Comparison of ENCODE assay signal across 6 cellular contexts in the genomic region with DNA sequence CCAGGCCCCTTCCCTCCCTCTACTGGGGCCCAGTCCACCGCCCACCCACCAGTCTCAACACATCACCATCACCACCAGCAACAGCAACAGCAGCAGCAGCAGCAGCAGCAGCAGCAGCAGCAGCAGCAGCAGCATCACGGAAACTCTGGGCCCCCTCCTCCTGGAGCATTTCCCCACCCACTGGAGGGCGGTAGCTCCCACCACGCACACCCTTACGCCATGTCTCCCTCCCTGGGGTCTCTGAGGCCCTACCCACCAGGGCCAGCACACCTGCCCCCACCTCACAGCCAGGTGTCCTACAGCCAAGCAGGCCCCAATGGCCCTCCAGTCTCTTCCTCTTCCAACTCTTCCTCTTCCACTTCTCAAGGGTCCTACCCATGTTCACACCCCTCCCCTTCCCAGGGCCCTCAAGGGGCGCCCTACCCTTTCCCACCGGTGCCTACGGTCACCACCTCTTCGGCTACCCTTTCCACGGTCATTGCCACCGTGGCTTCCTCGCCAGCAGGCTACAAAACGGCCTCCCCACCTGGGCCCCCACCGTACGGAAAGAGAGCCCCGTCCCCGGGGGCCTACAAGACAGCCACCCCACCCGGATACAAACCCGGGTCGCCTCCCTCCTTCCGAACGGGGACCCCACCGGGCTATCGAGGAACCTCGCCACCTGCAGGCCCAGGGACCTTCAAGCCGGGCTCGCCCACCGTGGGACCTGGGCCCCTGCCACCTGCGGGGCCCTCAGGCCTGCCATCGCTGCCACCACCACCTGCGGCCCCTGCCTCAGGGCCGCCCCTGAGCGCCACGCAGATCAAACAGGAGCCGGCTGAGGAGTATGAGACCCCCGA.
DNase-seq lines count a peak whose midpoint lies in the region; ATAC-seq lines count a peak whose summit lies in the region.

No MANE protein-coding gene starts in this region.

- H3K27me3 Mint-ChIP-seq in effector memory CD8-positive, alpha-beta T cell, result no peaks in the 10 kb centered on the region

- H3K4me1 Mint-ChIP-seq in effector memory CD8-positive, alpha-beta T cell (ENCODE audit: low read depth in 2 of 2), result peaks cover 19 to 24% of the 10 kb centered on the region in 2 donors

- peaks cover 93% of the 10 kb centered on the region for H3K36me3 ChIP-seq in NT2/D1 (ENCODE audit: insufficient read depth, insufficient read length, low read length)

- H3K36me3 Mint-ChIP-seq in effector memory CD8-positive, alpha-beta T cell (ENCODE audit: insufficient read depth), result peaks cover 20% of the 10 kb centered on the region

- no peaks in the 10 kb centered on the region for H3K9me3 ChIP-seq in NT2/D1 (ENCODE audit: insufficient read depth, low read length)

- H3K27ac Mint-ChIP-seq in effector memory CD8-positive, alpha-beta T cell, result peak overlapping the region; percentile 95 to 98

- peak; percentile 12 for ATAC-seq in GM18868 (IDR thresholded peaks at IDR 0.05; ENCODE audit: unreplicated experiment)
- peak; percentile 2 for ATAC-seq in effector memory CD8-positive, alpha-beta T cell (replicated peaks)
- ATAC-seq in HG03139 (IDR thresholded peaks at IDR 0.05; ENCODE audit: unreplicated experiment), result no peak

- H3K4me3 Mint-ChIP-seq in effector memory CD8-positive, alpha-beta T cell, result peak overlapping the region; percentile 78 to 80

- H3K4me3 ChIP-seq in NT2/D1 (ENCODE audit: insufficient read length, low read depth), result peak overlapping the region; percentile 73
- H3K4me3 ChIP-seq in skeletal muscle cell (ENCODE audit: low read depth, low read length), result peak overlapping the region; percentile 59

- H3K9me3 Mint-ChIP-seq in effector memory CD8-positive, alpha-beta T cell, result no peaks in the 10 kb centered on the region

- peaks cover 25% of the 10 kb centered on the region for H3K4me1 ChIP-seq in NT2/D1 (ENCODE audit: insufficient read depth, insufficient read length)

- no peak for DNase-seq in NT2/D1 (ENCODE audit: low read depth, low spot score)
- no peak for DNase-seq in effector memory CD8-positive, alpha-beta T cell
- no peak for DNase-seq in skeletal muscle cell (ENCODE audit: low read depth)
- no peak for DNase-seq in HuH-7.5 (ENCODE audit: low spot score)

- no peaks in the 10 kb centered on the region for H3K27me3 ChIP-seq in NT2/D1 (ENCODE audit: insufficient read depth, insufficient read length)

- peak overlapping the region; percentile 99 for H3K9ac ChIP-seq in NT2/D1 (ENCODE audit: insufficient read length, low read depth)
